12 cellular contexts compared by ENCODE assay signal in the genomic region with DNA sequence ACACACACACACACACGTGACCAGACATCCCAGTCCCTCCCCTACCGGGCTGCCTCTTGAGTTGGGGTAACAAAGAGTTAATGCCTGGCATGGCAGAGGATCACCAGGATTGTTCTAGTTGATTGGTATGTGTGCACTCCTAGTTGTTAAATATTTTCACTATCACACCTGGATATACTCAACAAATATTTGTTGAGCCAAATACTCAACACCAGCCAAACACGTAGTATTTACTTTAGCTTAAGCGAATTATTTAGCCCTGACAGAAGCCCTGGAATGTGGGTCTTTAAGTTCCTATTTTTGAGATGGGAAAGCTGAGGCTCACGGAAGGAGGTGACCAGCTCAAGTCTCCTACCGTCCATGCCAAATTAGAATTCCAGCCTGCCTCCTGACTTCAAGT. TPM values are rescaled to one million over a fixed set of nuclear protein-coding genes. Genes with fewer than 3 reads are reported as not detected.
DNase-seq lines count a peak whose midpoint lies in the region; ATAC-seq and TF ChIP-seq lines count a peak whose summit lies in the region.
"Had no signal": no experiment of that assay in that cellular context is flagged by ENCODE, and none has a peak within 500 bp of the region (broad histone marks: within the 10 kb centered on the region; RNA-seq: fewer than 3 reads in every experiment).

No MANE protein-coding gene starts in this region.

- TF ChIP-seq CTCF in WTC11 (IDR thresholded peaks at IDR 0.05) (no peak), transverse colon (IDR thresholded peaks at IDR 0.05) (no peak), lower leg skin (IDR thresholded peaks at IDR 0.05) (no peak)

- in situ Hi-C loops in transverse colon (cut with MboI; ENCODE audit: low pct_ligation_motif_present in 1 of 4, low pct_unique_long_range_greater_than_20kb in 1 of 4, low sequenced_read_pairs in 3 of 4), result no loop called here

- 40 to 86% methylated on average over 2 to 6 of the region's 6 CpGs for WGBS in transverse colon (ENCODE audit: low coverage in 1 of 2), 2 donors
- WGBS in lower leg skin, 2 donors, result 67 to 74% methylated on average over 6 of the region's 6 CpGs

- TF ChIP-seq POLR2A in transverse colon (IDR thresholded peaks at IDR 0.05), result no peak
- TF ChIP-seq POLR2A in lower leg skin (IDR thresholded peaks at IDR 0.05), result no peak
- TF ChIP-seq POLR2A in erythroblast (IDR thresholded peaks at IDR 0.05; ENCODE audit: low read length), result no peak

- POLR2A ChIA-PET in WTC11 (lab: Charles Lee), result no interaction called here

- peaks cover 2% of the 10 kb centered on the region for H3K9me3 Mint-ChIP-seq in activated naive CD4-positive, alpha-beta T cell treated with anti-CD3 and anti-CD28 coated beads, Interleukin-2, amount 10 ng/mL, durations not matched to agents 7 days and 5 days
- peaks cover 8% of the 10 kb centered on the region for H3K9me3 Mint-ChIP-seq in WTC11

- TF ChIP-seq EP300 in transverse colon (IDR thresholded peaks at IDR 0.05; ENCODE audit: low read depth), result no peak

- H3K36me3 Mint-ChIP-seq in activated naive CD4-positive, alpha-beta T cell treated with anti-CD3 and anti-CD28 coated beads, Interleukin-2, amount 10 ng/mL, durations not matched to agents 7 days and 5 days, result peaks cover 67% of the 10 kb centered on the region
- 0 out of 2 replicates have a peak, but pooled peaks cover 3% of the 10 kb centered on the region for H3K36me3 Mint-ChIP-seq in WTC11

- peak overlapping the region; percentile 22 for H3K4me3 Mint-ChIP-seq in activated naive CD4-positive, alpha-beta T cell treated with anti-CD3 and anti-CD28 coated beads, Interleukin-2, amount 10 ng/mL, durations not matched to agents 7 days and 5 days
- peak overlapping the region; percentile 59 for H3K4me3 Mint-ChIP-seq in WTC11

- intact Hi-C loops in transverse colon (cut with DNase I; ENCODE audit: low total_unique reads) (no loop called here), lower leg skin (cut with DNase I; ENCODE audit: low total_unique reads) (no loop called here), sciatic nerve (cut with DNase I) (loop anchor here (5.0 kb wide), 1 partner anchor 37 kb away; no protein-coding TSS in a partner anchor)

- peak overlapping the region in 3 of 4 donors; percentile 14 to 49 (median 43) for H3K27ac ChIP-seq in transverse colon

- no peaks in the 10 kb centered on the region for H3K36me3 ChIP-seq in transverse colon

- peak overlapping the region; percentile 97 for H3K27ac Mint-ChIP-seq in activated naive CD4-positive, alpha-beta T cell treated with anti-CD3 and anti-CD28 coated beads, Interleukin-2, amount 10 ng/mL, durations not matched to agents 7 days and 5 days
- H3K27ac Mint-ChIP-seq in WTC11, result no peak overlapping the region

- H3K9me3 ChIP-seq in transverse colon, result no peaks in the 10 kb centered on the region

- peak overlapping the region in 1 of 4 donors; percentile 10 for H3K4me3 ChIP-seq in transverse colon
- H3K4me3 ChIP-seq in lower leg skin (ENCODE audit: low read depth, poor library complexity, severe bottlenecking), result no peak overlapping the region

- no peaks in the 10 kb centered on the region for H3K27me3 Mint-ChIP-seq in activated naive CD4-positive, alpha-beta T cell treated with anti-CD3 and anti-CD28 coated beads, Interleukin-2, amount 10 ng/mL, durations not matched to agents 7 days and 5 days
- H3K27me3 Mint-ChIP-seq in WTC11 (ENCODE audit: low read depth), result peaks cover 28% of the 10 kb centered on the region

- peaks cover 18 to 58% (median 37%) of the 10 kb centered on the region in 4 donors for H3K4me1 ChIP-seq in transverse colon

- no peak for DNase-seq in activated naive CD4-positive, alpha-beta T cell treated with anti-CD3 and anti-CD28 coated beads, Interleukin-2, amount 10 ng/mL, durations not matched to agents 7 days and 5 days
- no peak for DNase-seq in activated naive CD4-positive, alpha-beta T cell treated with Interleukin-2 at 50 U/mL for 16 hours
- DNase-seq in WTC11 (ENCODE audit: low spot score) (no peak), kidney tubule cell (ENCODE audit: low spot score) (peak; percentile 9), transverse colon (no peak), lower leg skin (ENCODE audit: low spot score in 2 of 2) (no peak), erythroblast (lab: John Stamatoyannopoulos, UW) (no peak), sciatic nerve (ENCODE audit: low spot score) (no peak)
- DNase-seq: AML-193, dermis blood vessel endothelial cell, NCI-H1417 treated with DMSO at 0.1 percent for 48 hours had no signal

- CTCF ChIA-PET in activated naive CD4-positive, alpha-beta T cell treated with anti-CD3 and anti-CD28 coated beads, Interleukin-2, amount 10 ng/mL, durations not matched to agents 7 days and 5 days (lab: Charles Lee), result interaction anchor here (1.4 kb wide), 1 partner anchor 48 kb away, joined by 3 read pairs; no protein-coding TSS in a partner anchor
- CTCF ChIA-PET in WTC11 (lab: Charles Lee), result interaction anchor here (0.7 to 1.1 kb wide), 4 partner anchors 19 to 116 kb away, joined by 3 to 4 read pairs (median 3); no protein-coding TSS in a partner anchor

- peaks cover 90% of the 10 kb centered on the region for H3K4me1 Mint-ChIP-seq in activated naive CD4-positive, alpha-beta T cell treated with anti-CD3 and anti-CD28 coated beads, Interleukin-2, amount 10 ng/mL, durations not matched to agents 7 days and 5 days
- H3K4me1 Mint-ChIP-seq in WTC11, result peaks cover 29% of the 10 kb centered on the region

- ATAC-seq in WTC11 (no peak), sciatic nerve (no peak)

- H3K27me3 ChIP-seq in transverse colon, result peaks cover 5% of the 10 kb centered on the region

TF ChIP-seq in WTC11, 78 proteins besides CTCF, POLR2A, EP300 and RAD21:
- TF ChIP-seq RORB (CRISPR knock-in tag; IDR thresholded peaks at IDR 0.05), result peak; percentile 62; the same call in 1 of the 2 replicates
- TF ChIP-seq, protein P1, sequence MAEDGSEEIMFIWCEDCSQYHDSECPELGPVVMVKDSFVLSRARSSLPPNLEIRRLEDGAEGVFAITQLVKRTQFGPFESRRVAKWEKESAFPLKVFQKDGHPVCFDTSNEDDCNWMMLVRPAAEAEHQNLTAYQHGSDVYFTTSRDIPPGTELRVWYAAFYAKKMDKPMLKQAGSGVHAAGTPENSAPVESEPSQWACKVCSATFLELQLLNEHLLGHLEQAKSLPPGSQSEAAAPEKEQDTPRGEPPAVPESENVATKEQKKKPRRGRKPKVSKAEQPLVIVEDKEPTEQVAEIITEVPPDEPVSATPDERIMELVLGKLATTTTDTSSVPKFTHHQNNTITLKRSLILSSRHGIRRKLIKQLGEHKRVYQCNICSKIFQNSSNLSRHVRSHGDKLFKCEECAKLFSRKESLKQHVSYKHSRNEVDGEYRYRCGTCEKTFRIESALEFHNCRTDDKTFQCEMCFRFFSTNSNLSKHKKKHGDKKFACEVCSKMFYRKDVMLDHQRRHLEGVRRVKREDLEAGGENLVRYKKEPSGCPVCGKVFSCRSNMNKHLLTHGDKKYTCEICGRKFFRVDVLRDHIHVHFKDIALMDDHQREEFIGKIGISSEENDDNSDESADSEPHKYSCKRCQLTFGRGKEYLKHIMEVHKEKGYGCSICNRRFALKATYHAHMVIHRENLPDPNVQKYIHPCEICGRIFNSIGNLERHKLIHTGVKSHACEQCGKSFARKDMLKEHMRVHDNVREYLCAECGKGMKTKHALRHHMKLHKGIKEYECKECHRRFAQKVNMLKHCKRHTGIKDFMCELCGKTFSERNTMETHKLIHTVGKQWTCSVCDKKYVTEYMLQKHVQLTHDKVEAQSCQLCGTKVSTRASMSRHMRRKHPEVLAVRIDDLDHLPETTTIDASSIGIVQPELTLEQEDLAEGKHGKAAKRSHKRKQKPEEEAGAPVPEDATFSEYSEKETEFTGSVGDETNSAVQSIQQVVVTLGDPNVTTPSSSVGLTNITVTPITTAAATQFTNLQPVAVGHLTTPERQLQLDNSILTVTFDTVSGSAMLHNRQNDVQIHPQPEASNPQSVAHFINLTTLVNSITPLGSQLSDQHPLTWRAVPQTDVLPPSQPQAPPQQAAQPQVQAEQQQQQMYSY (CRISPR knock-in tag; IDR thresholded peaks at IDR 0.05), result no peak

RNA-seq across cellular contexts. Expression of gene CD3E, which starts 10.5 kb away (rescaled TPM):
- total RNA-seq in WTC11 (2021), result 0.85 to 1.0 TPM (median 0.87 TPM) in 3 replicates
- 1 to 10 TPM in 3 of 4 donors, under 1 TPM in 1; 0.80 to 7.1 (median 5.3) TPM for total RNA-seq in transverse colon
- total RNA-seq in lower leg skin, result under 1 TPM in 3 of 4 donors, not detected in 1; 0.36 to 0.52 (median 0.46) TPM
- 2.5 TPM for total RNA-seq in sciatic nerve
- total RNA-seq: dermis blood vessel endothelial cell, myocyte had no signal

RNA-seq across cellular contexts. Expression of gene CD3D, which starts 27.5 kb away (rescaled TPM):
- 0.33 to 1.3 TPM (median 0.89 TPM) in 3 replicates for total RNA-seq in WTC11 (2021)
- total RNA-seq in transverse colon, result 10 to 100 TPM in 2 of 4 donors, 1 to 10 TPM in 1, not detected in 1; 3.5 to 19.2 (median 15.3) TPM
- 1 to 10 TPM in 1 of 4 donors, under 1 TPM in 2, not detected in 1; 0.44 to 5.8 (median 0.46) TPM for total RNA-seq in lower leg skin
- total RNA-seq in sciatic nerve, result 3.8 TPM
- total RNA-seq: dermis blood vessel endothelial cell, myocyte had no signal

RNA-seq across cellular contexts. Expression of gene CD3G, which starts 29.2 kb away (rescaled TPM):
- 0.20 to 0.27 TPM (median 0.23 TPM) in 3 replicates for total RNA-seq in WTC11 (2021)
- 1 to 10 TPM in 3 of 4 donors, not detected in 1; 2.2 to 5.4 (median 2.2) TPM for total RNA-seq in transverse colon
- total RNA-seq in lower leg skin, result under 1 TPM; 0.12 to 0.59 (median 0.37) TPM
- total RNA-seq in sciatic nerve, result 1.2 TPM
- total RNA-seq: dermis blood vessel endothelial cell, myocyte had no signal

RNA-seq across cellular contexts. Expression of gene UBE4A, which starts 44.4 kb away (rescaled TPM):
- total RNA-seq in WTC11 (2021), result 28.9 to 31.7 TPM (median 31.0 TPM) in 3 replicates
- 10 to 100 TPM; 42.3 to 54.3 (median 49.2) TPM for total RNA-seq in transverse colon
- 10 to 100 TPM; 40.3 to 46.1 (median 44.4) TPM for total RNA-seq in lower leg skin
- total RNA-seq in sciatic nerve, result 40.8 TPM

RNA-seq across cellular contexts. Expression of gene MPZL2, which starts 50.9 kb away (rescaled TPM):
- 1.2 to 1.8 TPM (median 1.4 TPM) in 3 replicates for total RNA-seq in WTC11 (2021)
- total RNA-seq in transverse colon, result 10 to 100 TPM; 59.5 to 86.5 (median 75.0) TPM
- total RNA-seq in lower leg skin, result 10 to 100 TPM; 46.0 to 59.9 (median 53.5) TPM
- total RNA-seq in sciatic nerve, result 49.6 TPM
- total RNA-seq: myocyte had no signal
